In genomic region chr16:86806838-86807351, GRCh38 we compare ENCODE assay signal across 18 cellular contexts.
A peak's percentile ranks its signal among the peaks of the same experiment; 100 is the strongest.
DNase-seq lines count a peak whose midpoint lies in the region; ATAC-seq and TF ChIP-seq lines count a peak whose summit lies in the region.
"Had no signal": no experiment of that assay in that cellular context is flagged by ENCODE, and none has a peak within 500 bp of the region (broad histone marks: within the 10 kb centered on the region; RNA-seq: fewer than 3 reads in every experiment).

No MANE protein-coding gene starts in this region.

- ATAC-seq in IMR-90 (ENCODE audit: low read depth) = peak; percentile 65
- no peak for ATAC-seq in GM21619 (IDR thresholded peaks at IDR 0.05; ENCODE audit: unreplicated experiment)
- no peak for ATAC-seq in mucosa of descending colon
- ATAC-seq: activated CD8-positive, alpha-beta memory T cell treated with anti-CD3 and anti-CD28 coated beads, Interleukin-2, amount 10 ng/mL, durations not matched to agents 7 days and 5 days; activated T-helper 17 cell treated with anti-CD3 and anti-CD28 coated beads, Interleukin-2, amount 50 U/mL, for 72 hours; heart right ventricle; left lobe of liver; SK-N-SH treated with all-trans-retinoic acid at 6 μM for 48 hours had no signal

- H3K56ac ChIP-seq in IMR-90 (ENCODE audit: extremely low read depth, insufficient read depth, low read length) = no peak overlapping the region

- POLR2A ChIA-PET in IMR-90 (lab: Charles Lee; ENCODE audit: unreplicated experiment) = interaction anchor here (0.6 kb wide), 1 partner anchor 169 kb away, joined by 3 read pairs; no protein-coding TSS in a partner anchor

- H3K9me3 ChIP-seq in IMR-90 (ENCODE audit: control insufficient read depth, insufficient read depth, low read length) (peaks cover 3% of the 10 kb centered on the region; the same call in 1 of the 2 replicates), endodermal cell (ENCODE audit: control insufficient read depth, low read length) (no peaks in the 10 kb centered on the region), mesenchymal stem cell (ENCODE audit: control insufficient read depth, low read length) (peaks cover 3% of the 10 kb centered on the region), mucosa of descending colon (no peaks in the 10 kb centered on the region)
- H3K9me3 ChIP-seq: heart right ventricle had no signal

- H3K79me1 ChIP-seq in IMR-90 (ENCODE audit: low read depth in 1 of 2, low read length in 2 of 2) = no peaks in the 10 kb centered on the region
- H3K79me1 ChIP-seq in mesenchymal stem cell (replicated peaks; ENCODE audit: low read length, poor library complexity, severe bottlenecking) = peaks cover 4% of the 10 kb centered on the region

- H3K4me3 Mint-ChIP-seq in endodermal cell (peak overlapping the region; percentile 51), type B pancreatic cell (peak overlapping the region; percentile 62)
- H3K4me3 Mint-ChIP-seq: activated CD8-positive, alpha-beta memory T cell treated with anti-CD3 and anti-CD28 coated beads, Interleukin-2, amount 10 ng/mL, durations not matched to agents 7 days and 5 days; activated naive CD8-positive, alpha-beta T cell treated with anti-CD3 and anti-CD28 coated beads, Interleukin-2, amount 10 ng/mL, durations not matched to agents 7 days and 5 days; activated T-helper 17 cell treated with anti-CD3 and anti-CD28 coated beads, Interleukin-2, amount 50 U/mL, for 72 hours; B cell had no signal

- H2BK5ac ChIP-seq in IMR-90 (ENCODE audit: low read depth, low read length, poor library complexity, severe bottlenecking) (no peak overlapping the region), mesenchymal stem cell (ENCODE audit: low read depth, low read length, poor library complexity, severe bottlenecking) (no peak overlapping the region)

- no peaks in the 10 kb centered on the region for H3K36me3 Mint-ChIP-seq in endodermal cell (ENCODE audit: low read depth)
- H3K36me3 Mint-ChIP-seq in type B pancreatic cell = no peaks in the 10 kb centered on the region
- H3K36me3 Mint-ChIP-seq: activated CD8-positive, alpha-beta memory T cell treated with anti-CD3 and anti-CD28 coated beads, Interleukin-2, amount 10 ng/mL, durations not matched to agents 7 days and 5 days; activated naive CD8-positive, alpha-beta T cell treated with anti-CD3 and anti-CD28 coated beads, Interleukin-2, amount 10 ng/mL, durations not matched to agents 7 days and 5 days had no signal

- no peak for TF ChIP-seq RAD21 in IMR-90 (IDR thresholded peaks at IDR 0.05; ENCODE audit: low read length)

- DNase-seq in IMR-90 = peak; percentile 66
- DNase-seq in endodermal cell = peak; percentile 67
- DNase-seq in mesenchymal stem cell = peak; percentile 17
- DNase-seq in type B pancreatic cell (ENCODE audit: extremely low spot score, unreplicated experiment) = peak; percentile 78
- no peak for DNase-seq in T-helper 2 cell
- no peak for DNase-seq in mucosa of descending colon
- DNase-seq: activated CD8-positive, alpha-beta memory T cell treated with anti-CD3 and anti-CD28 coated beads, Interleukin-2, amount 10 ng/mL, durations not matched to agents 7 days and 5 days; activated naive CD8-positive, alpha-beta T cell treated with anti-CD3 and anti-CD28 coated beads, Interleukin-2, amount 10 ng/mL, durations not matched to agents 7 days and 5 days; heart right ventricle; NCI-H1436 treated with DMSO at 0.1 percent for 48 hours; NCI-H226; stimulated activated CD4-positive, alpha-beta T cell treated with anti-CD3 and anti-CD28 coated beads, Interleukin-4, amount 100 ng/mL, for 1 hour had no signal

- TF ChIP-seq POLR2A in IMR-90 (IDR thresholded peaks at IDR 0.05; ENCODE audit: low read depth, low read length) = no peak

- no peak overlapping the region for H2AK9ac ChIP-seq in IMR-90 (replicated peaks; ENCODE audit: low read depth, low read length, poor library complexity)

- no peaks in the 10 kb centered on the region for H4K20me1 ChIP-seq in IMR-90 (ENCODE audit: insufficient read depth, low read length)

- no peak overlapping the region for H4K8ac ChIP-seq in IMR-90 (ENCODE audit: low read depth in 2 of 2, low read length in 2 of 2)
- H4K8ac ChIP-seq in mesenchymal stem cell (ENCODE audit: low read length) = no peak overlapping the region

- H3K9ac ChIP-seq in IMR-90 (ENCODE audit: low read depth, low read length) = no peak overlapping the region
- H3K9ac ChIP-seq in endodermal cell (ENCODE audit: extremely low read depth, low read length, poor library complexity, severe bottlenecking) = no peak overlapping the region
- H3K9ac ChIP-seq in mesenchymal stem cell (ENCODE audit: low read length) = no peak overlapping the region

- in situ Hi-C loops in IMR-90 (cut with MboI; ENCODE audit: low sequenced_read_pairs) = no loop called here

- no peaks in the 10 kb centered on the region for H3K9me3 Mint-ChIP-seq in endodermal cell
- no peaks in the 10 kb centered on the region for H3K9me3 Mint-ChIP-seq in type B pancreatic cell
- H3K9me3 Mint-ChIP-seq: activated naive CD8-positive, alpha-beta T cell treated with anti-CD3 and anti-CD28 coated beads, Interleukin-2, amount 10 ng/mL, durations not matched to agents 7 days and 5 days; activated T-helper 17 cell treated with anti-CD3 and anti-CD28 coated beads, Interleukin-2, amount 50 U/mL, for 72 hours had no signal

- peaks cover 8% of the 10 kb centered on the region; the same call in 1 of the 2 replicates for H3K9me1 ChIP-seq in IMR-90 (ENCODE audit: insufficient read depth, low read length)

- no peak overlapping the region for H4K5ac ChIP-seq in IMR-90 (ENCODE audit: low read depth, low read length)

- H3K27me3 ChIP-seq in IMR-90 (ENCODE audit: control insufficient read depth, insufficient read depth, low read length) (peaks cover 25% of the 10 kb centered on the region), endodermal cell (ENCODE audit: control insufficient read depth, insufficient read depth, low read length, poor library complexity, severe bottlenecking) (peaks cover 6% of the 10 kb centered on the region), mesenchymal stem cell (ENCODE audit: control insufficient read depth in 1 of 2, insufficient read depth in 1 of 2, low read length in 2 of 2) (peaks cover 0 to 94% of the 10 kb centered on the region in 2 experiments)

- no peak for TF ChIP-seq CTCF in IMR-90 (conservative IDR thresholded peaks at IDR 0.05; ENCODE audit: low read depth, low read length)
- no peak for TF ChIP-seq CTCF in endodermal cell (conservative IDR thresholded peaks at IDR 0.05)
- TF ChIP-seq CTCF in type B pancreatic cell (conservative IDR thresholded peaks at IDR 0.05) = no peak
- no peak for TF ChIP-seq CTCF in mucosa of descending colon (IDR thresholded peaks at IDR 0.05)

- H2AK5ac ChIP-seq in IMR-90 (ENCODE audit: low read depth, low read length) (no peak overlapping the region; the same call in 1 of the 2 replicates), mesenchymal stem cell (ENCODE audit: low read length, severe bottlenecking) (peak overlapping the region; percentile 83)

- H3K4me2 ChIP-seq in IMR-90 (ENCODE audit: low read depth, low read length) (no peak overlapping the region), mesenchymal stem cell (ENCODE audit: low read length, poor library complexity, severe bottlenecking) (peak overlapping the region; percentile 63)

- BruUV-seq in IMR-90 (replicated peaks; lab: Mats Ljungman, UMichigan) = no TSS peak

- intact Hi-C loops in IMR-90 (cut with micrococcal nuclease) = no loop called here
- intact Hi-C loops in mucosa of descending colon (cut with DNase I, micrococcal nuclease) = no loop called here

- H2BK120ac ChIP-seq in IMR-90 (ENCODE audit: low read depth, low read length) (no peak overlapping the region), mesenchymal stem cell (ENCODE audit: low read depth, low read length) (no peak overlapping the region)

- H4K91ac ChIP-seq in IMR-90 (ENCODE audit: insufficient read depth, low read depth, low read length) (no peak overlapping the region), mesenchymal stem cell (ENCODE audit: low read length) (no peak overlapping the region)

- H3K4me3 ChIP-seq in IMR-90 (ENCODE audit: insufficient read depth, low read depth, low read length) = no peak overlapping the region
- no peak overlapping the region for H3K4me3 ChIP-seq in endodermal cell (ENCODE audit: low read length)
- H3K4me3 ChIP-seq in mesenchymal stem cell (ENCODE audit: insufficient read depth in 1 of 2, low read depth in 1 of 2, low read length in 2 of 2) = no peak overlapping the region
- H3K4me3 ChIP-seq in mucosa of descending colon = no peak overlapping the region
- H3K4me3 ChIP-seq: breast epithelium, heart right ventricle had no signal

- H3K36me3 ChIP-seq in IMR-90 (ENCODE audit: control insufficient read depth, insufficient read depth, low read length) (no peaks in the 10 kb centered on the region), endodermal cell (ENCODE audit: control insufficient read depth, insufficient read depth, low read length) (no peaks in the 10 kb centered on the region), mesenchymal stem cell (ENCODE audit: control insufficient read depth in 1 of 2, insufficient read depth in 2 of 2, low read depth in 1 of 2, low read length in 2 of 2) (no peaks in the 10 kb centered on the region), mucosa of descending colon (ENCODE audit: low read depth) (no peaks in the 10 kb centered on the region)
- H3K36me3 ChIP-seq: breast epithelium, heart right ventricle had no signal

- no peak overlapping the region for H3K18ac ChIP-seq in IMR-90 (ENCODE audit: low read depth, low read length)
- no peak overlapping the region for H3K18ac ChIP-seq in mesenchymal stem cell (ENCODE audit: low read depth in 1 of 2, low read length in 2 of 2)

- H3K27me3 Mint-ChIP-seq in endodermal cell (ENCODE audit: insufficient read depth) = peaks cover 29% of the 10 kb centered on the region
- H3K27me3 Mint-ChIP-seq in type B pancreatic cell = peaks cover 55% of the 10 kb centered on the region

- dilution Hi-C loops in IMR-90 (cut with HindIII; ENCODE audit: low sequenced_read_pairs, unreplicated experiment) = no loop called here

- H3K4ac ChIP-seq in IMR-90 (ENCODE audit: low read depth, low read length) (no peak overlapping the region), mesenchymal stem cell (ENCODE audit: low read depth in 1 of 2, low read length in 2 of 2) (no peak overlapping the region)

- H3K4me1 Mint-ChIP-seq in endodermal cell = peaks cover 16% of the 10 kb centered on the region
- H3K4me1 Mint-ChIP-seq in type B pancreatic cell (ENCODE audit: unreplicated experiment) = peaks cover 20% of the 10 kb centered on the region
- H3K4me1 Mint-ChIP-seq: activated CD8-positive, alpha-beta memory T cell treated with anti-CD3 and anti-CD28 coated beads, Interleukin-2, amount 10 ng/mL, durations not matched to agents 7 days and 5 days; activated naive CD8-positive, alpha-beta T cell treated with anti-CD3 and anti-CD28 coated beads, Interleukin-2, amount 10 ng/mL, durations not matched to agents 7 days and 5 days; activated T-helper 17 cell treated with anti-CD3 and anti-CD28 coated beads, Interleukin-2, amount 50 U/mL, for 72 hours; B cell had no signal

- no peak overlapping the region for H2BK12ac ChIP-seq in mesenchymal stem cell (ENCODE audit: low read length in 2 of 2)

- no peak overlapping the region for H2BK20ac ChIP-seq in IMR-90 (ENCODE audit: low read depth, low read length)

- H2BK15ac ChIP-seq in IMR-90 (ENCODE audit: low read depth, low read length) (no peak overlapping the region), mesenchymal stem cell (ENCODE audit: low read depth, poor library complexity, severe bottlenecking) (no peak overlapping the region)

- H3K4me1 ChIP-seq in IMR-90 (ENCODE audit: control insufficient read depth, insufficient read depth, low read length) (peaks cover 8% of the 10 kb centered on the region), endodermal cell (ENCODE audit: control insufficient read depth, insufficient read depth, low read length) (no peaks in the 10 kb centered on the region), mesenchymal stem cell (ENCODE audit: control insufficient read depth, insufficient read depth, low read depth, low read length) (peaks cover 22% of the 10 kb centered on the region), mucosa of descending colon (ENCODE audit: low read depth) (no peaks in the 10 kb centered on the region)
- H3K4me1 ChIP-seq: breast epithelium had no signal

- H3K14ac ChIP-seq in IMR-90 (replicated peaks; ENCODE audit: low read depth, low read length) (no peak overlapping the region), mesenchymal stem cell (ENCODE audit: low read length in 2 of 2) (no peak overlapping the region)

- H3K27ac Mint-ChIP-seq in endodermal cell (no peak overlapping the region), type B pancreatic cell (no peak overlapping the region)
- H3K27ac Mint-ChIP-seq: activated CD8-positive, alpha-beta memory T cell treated with anti-CD3 and anti-CD28 coated beads, Interleukin-2, amount 10 ng/mL, durations not matched to agents 7 days and 5 days; activated naive CD8-positive, alpha-beta T cell treated with anti-CD3 and anti-CD28 coated beads, Interleukin-2, amount 10 ng/mL, durations not matched to agents 7 days and 5 days; activated T-helper 17 cell treated with anti-CD3 and anti-CD28 coated beads, Interleukin-2, amount 50 U/mL, for 72 hours; B cell had no signal

- H3K23ac ChIP-seq in IMR-90 (ENCODE audit: low read depth, low read length) = no peak overlapping the region
- H3K23ac ChIP-seq in mesenchymal stem cell (ENCODE audit: low read length in 2 of 2) = no peak overlapping the region

- H2AFZ ChIP-seq in IMR-90 (replicated peaks; ENCODE audit: low read length, poor library complexity) (peak overlapping the region; percentile 75), mesenchymal stem cell (ENCODE audit: low read depth, low read length) (peak overlapping the region; percentile 10)

- WGBS in IMR-90 (ENCODE audit: extremely low coverage in 2 of 2, insufficient read length in 1 of 2), 2 experiments = 40% methylated on average over 1 of the region's 22 CpGs; no CpG with 5 or more reads in 1 of the 2 experiments
- WGBS in endodermal cell (ENCODE audit: insufficient coverage in 1 of 2, insufficient read length in 1 of 2), 2 experiments = 14 to 19% methylated on average over 4 to 22 of the region's 22 CpGs
- 11% methylated on average over 20 of the region's 22 CpGs for WGBS in mesenchymal stem cell

- H3K27ac ChIP-seq in IMR-90 (ENCODE audit: insufficient read depth, low read length) (no peak overlapping the region), endodermal cell (ENCODE audit: low read depth, low read length) (no peak overlapping the region), mesenchymal stem cell (ENCODE audit: low read length, poor library complexity, severe bottlenecking) (no peak overlapping the region)
- H3K27ac ChIP-seq: breast epithelium, heart right ventricle had no signal

- CTCF ChIA-PET in IMR-90 (lab: Yijun Ruan, JAX) = interaction anchor here (1.0 kb wide), 1 partner anchor 231 kb away, joined by 3 read pairs; no protein-coding TSS in a partner anchor

Comparison
In these comparisons a context has a peak if more than half of its experiments do, and no peak if none do; other contexts are left out.
1. DNase-seq: peak in IMR-90 (single experiment), endodermal cell (single experiment), mesenchymal stem cell (single experiment) and type B pancreatic cell (single experiment); none in T-helper 2 cell (0 of 5) and mucosa of descending colon (0 of 3).